ENCODE assay signal across 11 cellular contexts in the genomic region with DNA sequence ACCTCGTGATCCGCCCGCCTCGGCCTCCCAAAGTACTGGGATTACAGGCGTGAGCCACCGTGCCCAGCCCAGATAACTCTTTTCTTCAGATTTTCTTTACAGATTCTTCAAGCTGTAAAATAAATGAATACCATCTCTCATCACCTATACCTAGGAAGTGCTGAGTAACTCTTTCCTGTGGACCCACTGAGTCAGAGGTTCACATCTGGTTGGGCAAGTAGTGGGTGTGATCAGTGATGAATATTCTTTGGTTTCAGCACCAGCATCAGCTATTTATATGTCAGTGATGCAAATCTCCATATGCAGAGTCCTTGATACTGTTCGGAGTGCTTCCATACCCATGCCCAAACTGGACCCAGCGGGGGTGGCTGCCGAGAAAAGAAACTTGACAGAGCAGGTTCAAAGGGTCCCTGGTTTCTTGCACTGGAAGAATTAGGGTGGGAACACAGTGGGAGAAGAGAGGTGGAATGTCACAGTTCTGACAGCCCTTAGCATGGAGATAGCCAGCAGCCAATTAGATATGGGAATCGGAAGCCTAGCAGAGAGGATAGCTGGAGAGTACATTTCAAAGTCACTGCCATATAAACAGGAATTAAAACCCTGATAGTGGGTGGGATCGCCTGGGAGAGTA.
DNase-seq lines count a peak whose midpoint lies in the region; ATAC-seq and TF ChIP-seq lines count a peak whose summit lies in the region.
"Had no signal": no experiment of that assay in that cellular context is flagged by ENCODE, and none has a peak within 500 bp of the region (broad histone marks: within the 10 kb centered on the region; RNA-seq: fewer than 3 reads in every experiment).

No MANE protein-coding gene starts in this region.

- CTCF ChIA-PET in SK-N-SH (lab: Yijun Ruan, JAX): interaction anchor here (0.9 to 4.0 kb wide), 5 partner anchors 9 to 260 kb away, joined by 3 to 26 read pairs (median 4); no protein-coding TSS in a partner anchor

- TF ChIP-seq CTCF in SK-N-SH (IDR thresholded peaks at IDR 0.05) (no peak), foreskin fibroblast (IDR thresholded peaks at IDR 0.05; ENCODE audit: low read depth, low read length) (no peak)

- H2AFZ ChIP-seq in SK-N-SH (ENCODE audit: low read depth): peak overlapping the region; percentile 58; the same call in 1 of the 2 replicates

- no peaks in the 10 kb centered on the region for H3K9me2 ChIP-seq in SK-N-SH

- H3K4me2 ChIP-seq in SK-N-SH: no peak overlapping the region

- no peak for DNase-seq in SK-N-SH
- DNase-seq in activated CD4-positive, alpha-beta T cell treated with anti-CD3 and anti-CD28 coated beads, Interleukin-2, amount 50 U/mL, for 48 hours: peak; percentile 72 to 85
- peak; percentile 49 to 63 for DNase-seq in foreskin fibroblast
- peak; percentile 31 for DNase-seq in stimulated activated CD8-positive, alpha-beta memory T cell treated with anti-CD3 and anti-CD28 coated beads, Interleukin-12 subunit alpha, Interleukin-12 subunit beta, amount 100 ng/mL, for 24 hours (ENCODE audit: extremely low read depth)
- DNase-seq in DMS153 treated with DMSO at 0.1 percent for 48 hours (lab: John Stamatoyannopoulos, UW; ENCODE audit: unreplicated experiment): no peak
- no peak for DNase-seq in KG1 (lab: John Stamatoyannopoulos, UW)
- DNase-seq: H9, midbrain had no signal

- H3K79me2 ChIP-seq in SK-N-SH (ENCODE audit: insufficient read depth): no peaks in the 10 kb centered on the region

- POLR2A ChIA-PET in SK-N-SH (lab: Yijun Ruan, JAX): no interaction called here

- H3K4me1 ChIP-seq in SK-N-SH (ENCODE audit: control insufficient read depth in 1 of 2, insufficient read depth in 2 of 2, low read depth in 1 of 2, low read length in 1 of 2): peaks cover 0 to 28% of the 10 kb centered on the region in 2 experiments; a peak in 2 of 4 replicates

- no peak for TF ChIP-seq RAD21 in SK-N-SH (IDR thresholded peaks at IDR 0.05; ENCODE audit: low read length)

- no peaks in the 10 kb centered on the region for H3K36me3 ChIP-seq in SK-N-SH (replicated peaks in 1 of 2; ENCODE audit: control insufficient read depth in 1 of 2, insufficient read depth in 2 of 2, low read length in 1 of 2)
- H3K36me3 ChIP-seq: esophagus muscularis mucosa had no signal

- H3K4me3 ChIP-seq in SK-N-SH (ENCODE audit: low read depth in 2 of 2, low read length in 1 of 2) (no peak overlapping the region), foreskin fibroblast (ENCODE audit: low read depth in 1 of 2, low read length in 2 of 2) (no peak overlapping the region)
- H3K4me3 ChIP-seq: esophagus muscularis mucosa had no signal

- ATAC-seq in SK-N-SH treated with all-trans-retinoic acid at 6 μM for 48 hours (no peak), HG03196 (IDR thresholded peaks at IDR 0.05; ENCODE audit: unreplicated experiment) (no peak)

- no peak for TF ChIP-seq EP300 in SK-N-SH (IDR thresholded peaks at IDR 0.05; ENCODE audit: borderline replicate concordance in 1 of 2, low read depth in 1 of 2, low read length in 1 of 2)

- WGBS in SK-N-SH (ENCODE audit: low lambda C conversion rate): 91% methylated on average over 10 of the region's 11 CpGs

- H4K20me1 ChIP-seq in SK-N-SH (ENCODE audit: insufficient read depth): no peaks in the 10 kb centered on the region

- peaks cover 21% of the 10 kb centered on the region for H3F3A ChIP-seq in SK-N-SH (replicated peaks; ENCODE audit: insufficient read depth)

- H3K9ac ChIP-seq in SK-N-SH: no peak overlapping the region

- no peaks in the 10 kb centered on the region for H3K9me3 ChIP-seq in SK-N-SH
- H3K9me3 ChIP-seq: esophagus muscularis mucosa had no signal

- no peaks in the 10 kb centered on the region for H3K27me3 ChIP-seq in SK-N-SH (ENCODE audit: insufficient read depth)
- H3K27me3 ChIP-seq: esophagus muscularis mucosa had no signal

- peak overlapping the region in 1 of 2 experiments; percentile 80; a peak in 2 of 4 replicates for H3K27ac ChIP-seq in SK-N-SH (ENCODE audit: low read depth in 2 of 2, low read length in 1 of 2)

TF ChIP-seq in SK-N-SH, 30 proteins besides CTCF, POLR2A, EP300 and RAD21 (continues in another document):
- TF ChIP-seq, protein P1, sequence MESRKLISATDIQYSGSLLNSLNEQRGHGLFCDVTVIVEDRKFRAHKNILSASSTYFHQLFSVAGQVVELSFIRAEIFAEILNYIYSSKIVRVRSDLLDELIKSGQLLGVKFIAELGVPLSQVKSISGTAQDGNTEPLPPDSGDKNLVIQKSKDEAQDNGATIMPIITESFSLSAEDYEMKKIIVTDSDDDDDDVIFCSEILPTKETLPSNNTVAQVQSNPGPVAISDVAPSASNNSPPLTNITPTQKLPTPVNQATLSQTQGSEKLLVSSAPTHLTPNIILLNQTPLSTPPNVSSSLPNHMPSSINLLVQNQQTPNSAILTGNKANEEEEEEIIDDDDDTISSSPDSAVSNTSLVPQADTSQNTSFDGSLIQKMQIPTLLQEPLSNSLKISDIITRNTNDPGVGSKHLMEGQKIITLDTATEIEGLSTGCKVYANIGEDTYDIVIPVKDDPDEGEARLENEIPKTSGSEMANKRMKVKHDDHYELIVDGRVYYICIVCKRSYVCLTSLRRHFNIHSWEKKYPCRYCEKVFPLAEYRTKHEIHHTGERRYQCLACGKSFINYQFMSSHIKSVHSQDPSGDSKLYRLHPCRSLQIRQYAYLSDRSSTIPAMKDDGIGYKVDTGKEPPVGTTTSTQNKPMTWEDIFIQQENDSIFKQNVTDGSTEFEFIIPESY (IDR thresholded peaks at IDR 0.05; ENCODE audit: borderline replicate concordance, low read depth): no peak
- TF ChIP-seq NFIC (IDR thresholded peaks at IDR 0.05; ENCODE audit: borderline replicate concordance) (no peak), FOXJ3 (CRISPR knock-in tag; IDR thresholded peaks at IDR 0.05) (no peak), POLR2AphosphoS5 (IDR thresholded peaks at IDR 0.05; ENCODE audit: low read depth, low read length) (no peak), MXI1 (IDR thresholded peaks at IDR 0.05; ENCODE audit: low read depth, low read length) (no peak), TCF12 (IDR thresholded peaks at IDR 0.05) (no peak), PBX3 (IDR thresholded peaks at IDR 0.05) (no peak), USF1 (IDR thresholded peaks at IDR 0.05; ENCODE audit: borderline replicate concordance, low read depth) (no peak)

TF ChIP-seq in SK-N-SH treated with all-trans-retinoic acid at 6 μM for 48 hours, 23 proteins besides CTCF, POLR2A, EP300 and RAD21 (continues in another document):
- no peak for TF ChIP-seq ZC3H10 (CRISPR knock-in tag; IDR thresholded peaks at IDR 0.05)
- no peak for TF ChIP-seq OSR1 (CRISPR knock-in tag; IDR thresholded peaks at IDR 0.05)
- TF ChIP-seq, protein P2, sequence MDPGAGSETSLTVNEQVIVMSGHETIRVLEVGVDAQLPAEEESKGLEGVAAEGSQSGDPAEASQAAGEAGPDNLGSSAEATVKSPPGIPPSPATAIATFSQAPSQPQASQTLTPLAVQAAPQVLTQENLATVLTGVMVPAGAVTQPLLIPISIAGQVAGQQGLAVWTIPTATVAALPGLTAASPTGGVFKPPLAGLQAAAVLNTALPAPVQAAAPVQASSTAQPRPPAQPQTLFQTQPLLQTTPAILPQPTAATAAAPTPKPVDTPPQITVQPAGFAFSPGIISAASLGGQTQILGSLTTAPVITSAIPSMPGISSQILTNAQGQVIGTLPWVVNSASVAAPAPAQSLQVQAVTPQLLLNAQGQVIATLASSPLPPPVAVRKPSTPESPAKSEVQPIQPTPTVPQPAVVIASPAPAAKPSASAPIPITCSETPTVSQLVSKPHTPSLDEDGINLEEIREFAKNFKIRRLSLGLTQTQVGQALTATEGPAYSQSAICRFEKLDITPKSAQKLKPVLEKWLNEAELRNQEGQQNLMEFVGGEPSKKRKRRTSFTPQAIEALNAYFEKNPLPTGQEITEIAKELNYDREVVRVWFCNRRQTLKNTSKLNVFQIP (CRISPR knock-in tag; IDR thresholded peaks at IDR 0.05; ENCODE audit: borderline replicate concordance, low read depth): no peak
- TF ChIP-seq CREB5 (CRISPR knock-in tag; IDR thresholded peaks at IDR 0.05; ENCODE audit: low read depth): no peak
- no peak for TF ChIP-seq ZNF565 (CRISPR knock-in tag; conservative IDR thresholded peaks at IDR 0.05; ENCODE audit: low read depth)
- no peak for TF ChIP-seq ZNF70 (CRISPR knock-in tag; IDR thresholded peaks at IDR 0.05)
- no peak for TF ChIP-seq GLIS3 (CRISPR knock-in tag; IDR thresholded peaks at IDR 0.05)
- no peak for TF ChIP-seq TOX (CRISPR knock-in tag; IDR thresholded peaks at IDR 0.05; ENCODE audit: borderline replicate concordance)
- no peak for TF ChIP-seq ZFP3 (CRISPR knock-in tag; IDR thresholded peaks at IDR 0.05)
- no peak for TF ChIP-seq SNAI2 (CRISPR knock-in tag; IDR thresholded peaks at IDR 0.05)
- no peak for TF ChIP-seq ESRRG (CRISPR knock-in tag; IDR thresholded peaks at IDR 0.05)
- no peak for TF ChIP-seq CSDC2 (CRISPR knock-in tag; IDR thresholded peaks at IDR 0.05)
- no peak for TF ChIP-seq RARB (CRISPR knock-in tag; IDR thresholded peaks at IDR 0.05)

Comparison
In these comparisons a context has a peak if more than half of its experiments do, and no peak if none do; other contexts are left out.
1. DNase-seq: peak in activated CD4-positive, alpha-beta T cell treated with anti-CD3 and anti-CD28 coated beads, Interleukin-2, amount 50 U/mL, for 48 hours (2 of 2), foreskin fibroblast (2 of 2) and stimulated activated CD8-positive, alpha-beta memory T cell treated with anti-CD3 and anti-CD28 coated beads, Interleukin-12 subunit alpha, Interleukin-12 subunit beta, amount 100 ng/mL, for 24 hours (single experiment); none in SK-N-SH (single experiment), DMS153 treated with DMSO at 0.1 percent for 48 hours (single experiment) and KG1 (single experiment).